ENCODE assay signal across 8 cellular contexts in the genomic region with DNA sequence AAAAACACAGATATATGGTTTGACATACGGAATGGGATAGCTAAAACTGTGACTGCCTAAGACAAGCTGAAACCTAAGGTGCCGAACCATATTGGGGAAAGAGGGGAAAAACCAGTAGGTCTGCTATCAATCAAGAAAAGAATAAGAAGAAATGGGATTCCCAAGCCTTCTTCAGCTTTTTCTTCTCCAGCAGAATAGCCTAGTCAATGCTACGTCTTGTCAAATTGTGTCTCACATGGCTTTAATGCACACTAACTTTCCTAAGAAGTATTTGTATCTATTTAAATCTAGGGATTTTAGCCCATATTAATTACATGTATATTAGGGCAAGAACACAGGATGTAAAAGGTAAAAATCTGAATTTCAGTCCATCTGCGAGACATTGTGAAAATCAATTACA. TPM values are rescaled to one million over a fixed set of nuclear protein-coding genes. Genes with fewer than 3 reads are reported as not detected.
DNase-seq lines count a peak whose midpoint lies in the region; ATAC-seq and TF ChIP-seq lines count a peak whose summit lies in the region.

No MANE protein-coding gene starts in this region.

- no peaks in the 10 kb centered on the region for H3K27me3 Mint-ChIP-seq in naive thymus-derived CD8-positive, alpha-beta T cell

- POLR2A ChIA-PET in naive thymus-derived CD8-positive, alpha-beta T cell (lab: Charles Lee): interaction anchor here (0.8 to 1.0 kb wide), 3 partner anchors 62 to 1618 kb away, joined by 3 to 4 read pairs (median 3); no protein-coding TSS in a partner anchor

- H3K36me3 Mint-ChIP-seq in naive thymus-derived CD8-positive, alpha-beta T cell: peaks cover 9 to 23% (median 13%) of the 10 kb centered on the region in 3 donors

- ATAC-seq in naive thymus-derived CD8-positive, alpha-beta T cell: no peak
- ATAC-seq in GM21529 (IDR thresholded peaks at IDR 0.05; ENCODE audit: unreplicated experiment): no peak
- ATAC-seq in GM21528 (IDR thresholded peaks at IDR 0.05; ENCODE audit: low FRiP score, unreplicated experiment): no peak

- peaks cover 9% of the 10 kb centered on the region for H3K9me3 ChIP-seq in KOPT-K1 (ENCODE audit: insufficient read depth, low read length, poor library complexity, severe bottlenecking)

- H3K27ac ChIP-seq in KOPT-K1 (ENCODE audit: low read depth, low read length, poor library complexity, severe bottlenecking): peak overlapping the region; percentile 70
- peak overlapping the region; percentile 90 to 97 for H3K27ac ChIP-seq in coronary artery

- peaks cover 31 to 65% (median 56%) of the 10 kb centered on the region in 4 donors for H3K4me1 Mint-ChIP-seq in naive thymus-derived CD8-positive, alpha-beta T cell

- peaks cover 0 to 10% (median 2%) of the 10 kb centered on the region in 9 donors for H3K9me3 Mint-ChIP-seq in naive thymus-derived CD8-positive, alpha-beta T cell

- peak overlapping the region; percentile 96 to 100 (median 98) for H3K27ac Mint-ChIP-seq in naive thymus-derived CD8-positive, alpha-beta T cell

- DNase-seq in AG09309 (ENCODE audit: low read depth) (no peak), coronary artery (ENCODE audit: low spot score) (no peak), NCI-H2196 treated with DMSO at 0.1 percent for 48 hours (lab: John Stamatoyannopoulos, UW; ENCODE audit: unreplicated experiment) (no peak)
- DNase-seq in naive thymus-derived CD8-positive, alpha-beta T cell: peak in 2 of 10 donors; percentile 6 to 12
- no peak for DNase-seq in activated CD4-positive, alpha-beta T cell treated with anti-CD3 and anti-CD28 coated beads, Interleukin-2, amount 50 U/mL, for 48 hours

- TF ChIP-seq CTCF in AG09309 (IDR thresholded peaks at IDR 0.05; ENCODE audit: control insufficient read depth, insufficient read depth, low read depth, low read length, missing control alignments) (no peak), coronary artery (IDR thresholded peaks at IDR 0.05) (no peak)

- H3K4me3 ChIP-seq in AG09309 (ENCODE audit: control insufficient read depth, low read depth, low read length) (peak overlapping the region; percentile 89), coronary artery (peak overlapping the region; percentile 81)

- peak overlapping the region; percentile 83 to 95 (median 90) for H3K4me3 Mint-ChIP-seq in naive thymus-derived CD8-positive, alpha-beta T cell

- H3K36me3 ChIP-seq in KOPT-K1 (ENCODE audit: insufficient read depth, low read length): peaks cover 1% of the 10 kb centered on the region; the same call in 1 of the 2 replicates

RNA-seq across cellular contexts. Expression of a gene that starts 0.8 kb away (rescaled TPM):
- 10 to 100 TPM; 96.7 to 97.0 TPM for total RNA-seq in naive thymus-derived CD8-positive, alpha-beta T cell
- polyA plus RNA-seq in naive thymus-derived CD8-positive, alpha-beta T cell: 10 to 100 TPM; 15.5 to 17.6 (median 16.0) TPM

RNA-seq across cellular contexts. Expression of a gene that starts 47.6 kb away (rescaled TPM):
- not detected for total RNA-seq in naive thymus-derived CD8-positive, alpha-beta T cell
- polyA plus RNA-seq in naive thymus-derived CD8-positive, alpha-beta T cell: not detected
